Comparison of ENCODE assay signal across 1 cellular context in the genomic region with DNA sequence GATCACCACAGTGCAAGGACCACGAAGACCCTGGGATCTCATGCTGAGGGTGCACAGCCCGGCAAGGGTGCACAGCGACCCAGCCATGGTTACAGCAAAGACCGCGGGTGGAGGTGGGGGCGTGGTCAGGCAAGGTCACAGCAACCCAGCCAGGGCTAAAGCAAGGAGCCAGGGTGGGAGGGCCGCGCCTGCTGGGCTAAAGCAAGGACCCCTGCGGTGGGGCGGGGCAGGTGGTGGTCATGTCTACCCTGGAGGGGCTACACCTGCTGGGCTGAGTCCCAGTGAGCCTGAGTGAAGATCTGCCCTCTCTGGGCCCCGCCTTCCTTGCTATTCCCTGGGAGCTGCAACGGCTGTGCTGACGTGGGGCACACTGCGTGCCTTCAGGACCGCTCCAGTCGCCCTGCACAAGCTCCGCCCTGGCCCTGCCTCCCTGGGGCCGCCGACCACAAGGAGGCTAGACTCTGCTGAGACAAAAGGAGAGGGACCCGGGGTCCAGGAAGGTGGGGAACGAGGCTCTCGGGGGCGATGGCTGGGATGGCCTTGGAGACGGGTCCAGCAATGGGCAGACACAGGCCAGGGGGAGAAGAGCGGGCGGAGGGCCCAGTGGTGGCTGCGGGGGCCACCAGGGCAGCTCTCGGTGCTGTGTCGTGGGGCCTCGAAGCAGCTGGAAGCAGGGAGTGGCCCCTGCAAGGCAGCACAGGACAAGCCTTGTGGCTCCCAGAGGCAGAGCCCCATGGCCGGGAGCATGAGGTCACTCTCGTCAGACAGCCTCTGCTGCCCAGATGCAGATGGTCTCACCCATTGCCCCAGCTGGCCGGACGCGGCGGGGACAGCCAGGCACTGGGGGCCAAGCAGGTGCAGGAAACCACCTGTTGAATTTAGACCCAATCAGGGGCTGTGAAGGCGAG.
TF ChIP-seq lines count a peak whose summit lies in the region.

No MANE protein-coding gene starts in this region.

TF ChIP-seq in HepG2, 621 proteins besides CTCF, POLR2A, EP300 and RAD21 (continued from another document):
- TF ChIP-seq, protein P1, sequence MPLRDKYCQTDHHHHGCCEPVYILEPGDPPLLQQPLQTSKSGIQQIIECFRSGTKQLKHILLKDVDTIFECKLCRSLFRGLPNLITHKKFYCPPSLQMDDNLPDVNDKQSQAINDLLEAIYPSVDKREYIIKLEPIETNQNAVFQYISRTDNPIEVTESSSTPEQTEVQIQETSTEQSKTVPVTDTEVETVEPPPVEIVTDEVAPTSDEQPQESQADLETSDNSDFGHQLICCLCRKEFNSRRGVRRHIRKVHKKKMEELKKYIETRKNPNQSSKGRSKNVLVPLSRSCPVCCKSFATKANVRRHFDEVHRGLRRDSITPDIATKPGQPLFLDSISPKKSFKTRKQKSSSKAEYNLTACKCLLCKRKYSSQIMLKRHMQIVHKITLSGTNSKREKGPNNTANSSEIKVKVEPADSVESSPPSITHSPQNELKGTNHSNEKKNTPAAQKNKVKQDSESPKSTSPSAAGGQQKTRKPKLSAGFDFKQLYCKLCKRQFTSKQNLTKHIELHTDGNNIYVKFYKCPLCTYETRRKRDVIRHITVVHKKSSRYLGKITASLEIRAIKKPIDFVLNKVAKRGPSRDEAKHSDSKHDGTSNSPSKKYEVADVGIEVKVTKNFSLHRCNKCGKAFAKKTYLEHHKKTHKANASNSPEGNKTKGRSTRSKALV (CRISPR knock-in tag; IDR thresholded peaks at IDR 0.05): 0 out of 2 replicates have a peak, but pooled peaks have one; percentile 17
- TF ChIP-seq ZNF747 (CRISPR knock-in tag; IDR thresholded peaks at IDR 0.05; ENCODE audit: borderline replicate concordance) (no peak), NR2F1 (CRISPR knock-in tag; IDR thresholded peaks at IDR 0.05) (no peak), MEIS2 (CRISPR knock-in tag; IDR thresholded peaks at IDR 0.05) (no peak), ZSCAN29 (CRISPR knock-in tag; conservative IDR thresholded peaks at IDR 0.05) (no peak), MXD4 (CRISPR knock-in tag; IDR thresholded peaks at IDR 0.05) (no peak), FOXJ3 (CRISPR knock-in tag; IDR thresholded peaks at IDR 0.05; ENCODE audit: borderline replicate concordance) (no peak), MIER2 (CRISPR knock-in tag; IDR thresholded peaks at IDR 0.05) (no peak), CC2D1A (CRISPR knock-in tag; IDR thresholded peaks at IDR 0.05) (no peak), ZNF547 (CRISPR knock-in tag; IDR thresholded peaks at IDR 0.05) (0 out of 2 replicates have a peak, but pooled peaks have one; percentile 1), ADNP (CRISPR knock-in tag; IDR thresholded peaks at IDR 0.05) (no peak), ZNF740 (CRISPR knock-in tag; IDR thresholded peaks at IDR 0.05) (no peak), KLF12 (CRISPR knock-in tag; IDR thresholded peaks at IDR 0.05; ENCODE audit: borderline replicate concordance) (no peak), SP4 (CRISPR knock-in tag; IDR thresholded peaks at IDR 0.05) (0 out of 2 replicates have a peak, but pooled peaks have one; percentile 29), POLR2G (IDR thresholded peaks at IDR 0.05; ENCODE audit: low read depth, low read length) (no peak), ZFP36 (IDR thresholded peaks at IDR 0.05; ENCODE audit: borderline replicate concordance, low read depth, low read length, partially characterized antibody) (no peak), ZNF891 (CRISPR knock-in tag; IDR thresholded peaks at IDR 0.05) (0 out of 2 replicates have a peak, but pooled peaks have one; percentile 31), ZMYM3 (CRISPR knock-in tag; IDR thresholded peaks at IDR 0.05) (no peak), HMGXB3 (CRISPR knock-in tag; IDR thresholded peaks at IDR 0.05; ENCODE audit: borderline replicate concordance) (no peak), DDIT3 (CRISPR knock-in tag; IDR thresholded peaks at IDR 0.05) (no peak), ZNF629 (CRISPR knock-in tag; conservative IDR thresholded peaks at IDR 0.05) (no peak), ZNF746 (CRISPR knock-in tag; IDR thresholded peaks at IDR 0.05) (no peak), HOXA7 (CRISPR knock-in tag; IDR thresholded peaks at IDR 0.05) (no peak), MAFG (CRISPR knock-in tag; IDR thresholded peaks at IDR 0.05) (no peak), ARID2 (CRISPR knock-in tag; IDR thresholded peaks at IDR 0.05; ENCODE audit: borderline replicate concordance) (no peak), MTF2 (CRISPR knock-in tag; IDR thresholded peaks at IDR 0.05; ENCODE audit: borderline replicate concordance) (0 out of 2 replicates have a peak, but pooled peaks have one; percentile 43), ZNF333 (CRISPR knock-in tag; IDR thresholded peaks at IDR 0.05; ENCODE audit: borderline replicate concordance) (no peak), IRF1 (CRISPR knock-in tag; IDR thresholded peaks at IDR 0.05; ENCODE audit: low read depth) (no peak)
- TF ChIP-seq, protein P2, sequence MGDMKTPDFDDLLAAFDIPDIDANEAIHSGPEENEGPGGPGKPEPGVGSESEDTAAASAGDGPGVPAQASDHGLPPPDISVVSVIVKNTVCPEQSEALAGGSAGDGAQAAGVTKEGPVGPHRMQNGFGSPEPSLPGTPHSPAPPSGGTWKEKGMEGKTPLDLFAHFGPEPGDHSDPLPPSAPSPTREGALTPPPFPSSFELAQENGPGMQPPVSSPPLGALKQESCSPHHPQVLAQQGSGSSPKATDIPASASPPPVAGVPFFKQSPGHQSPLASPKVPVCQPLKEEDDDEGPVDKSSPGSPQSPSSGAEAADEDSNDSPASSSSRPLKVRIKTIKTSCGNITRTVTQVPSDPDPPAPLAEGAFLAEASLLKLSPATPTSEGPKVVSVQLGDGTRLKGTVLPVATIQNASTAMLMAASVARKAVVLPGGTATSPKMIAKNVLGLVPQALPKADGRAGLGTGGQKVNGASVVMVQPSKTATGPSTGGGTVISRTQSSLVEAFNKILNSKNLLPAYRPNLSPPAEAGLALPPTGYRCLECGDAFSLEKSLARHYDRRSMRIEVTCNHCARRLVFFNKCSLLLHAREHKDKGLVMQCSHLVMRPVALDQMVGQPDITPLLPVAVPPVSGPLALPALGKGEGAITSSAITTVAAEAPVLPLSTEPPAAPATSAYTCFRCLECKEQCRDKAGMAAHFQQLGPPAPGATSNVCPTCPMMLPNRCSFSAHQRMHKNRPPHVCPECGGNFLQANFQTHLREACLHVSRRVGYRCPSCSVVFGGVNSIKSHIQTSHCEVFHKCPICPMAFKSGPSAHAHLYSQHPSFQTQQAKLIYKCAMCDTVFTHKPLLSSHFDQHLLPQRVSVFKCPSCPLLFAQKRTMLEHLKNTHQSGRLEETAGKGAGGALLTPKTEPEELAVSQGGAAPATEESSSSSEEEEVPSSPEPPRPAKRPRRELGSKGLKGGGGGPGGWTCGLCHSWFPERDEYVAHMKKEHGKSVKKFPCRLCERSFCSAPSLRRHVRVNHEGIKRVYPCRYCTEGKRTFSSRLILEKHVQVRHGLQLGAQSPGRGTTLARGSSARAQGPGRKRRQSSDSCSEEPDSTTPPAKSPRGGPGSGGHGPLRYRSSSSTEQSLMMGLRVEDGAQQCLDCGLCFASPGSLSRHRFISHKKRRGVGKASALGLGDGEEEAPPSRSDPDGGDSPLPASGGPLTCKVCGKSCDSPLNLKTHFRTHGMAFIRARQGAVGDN (CRISPR knock-in tag; IDR thresholded peaks at IDR 0.05): no peak; the same call in 1 of the 2 replicates
- TF ChIP-seq, protein P3, sequence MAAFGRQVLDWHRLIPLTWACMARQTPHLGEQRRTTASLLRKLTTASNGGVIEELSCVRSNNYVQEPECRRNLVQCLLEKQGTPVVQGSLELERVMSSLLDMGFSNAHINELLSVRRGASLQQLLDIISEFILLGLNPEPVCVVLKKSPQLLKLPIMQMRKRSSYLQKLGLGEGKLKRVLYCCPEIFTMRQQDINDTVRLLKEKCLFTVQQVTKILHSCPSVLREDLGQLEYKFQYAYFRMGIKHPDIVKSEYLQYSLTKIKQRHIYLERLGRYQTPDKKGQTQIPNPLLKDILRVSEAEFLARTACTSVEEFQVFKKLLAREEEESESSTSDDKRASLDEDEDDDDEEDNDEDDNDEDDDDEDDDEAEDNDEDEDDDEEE (CRISPR knock-in tag; IDR thresholded peaks at IDR 0.05): 0 out of 2 replicates have a peak, but pooled peaks have one; percentile 20
- TF ChIP-seq, protein P4, sequence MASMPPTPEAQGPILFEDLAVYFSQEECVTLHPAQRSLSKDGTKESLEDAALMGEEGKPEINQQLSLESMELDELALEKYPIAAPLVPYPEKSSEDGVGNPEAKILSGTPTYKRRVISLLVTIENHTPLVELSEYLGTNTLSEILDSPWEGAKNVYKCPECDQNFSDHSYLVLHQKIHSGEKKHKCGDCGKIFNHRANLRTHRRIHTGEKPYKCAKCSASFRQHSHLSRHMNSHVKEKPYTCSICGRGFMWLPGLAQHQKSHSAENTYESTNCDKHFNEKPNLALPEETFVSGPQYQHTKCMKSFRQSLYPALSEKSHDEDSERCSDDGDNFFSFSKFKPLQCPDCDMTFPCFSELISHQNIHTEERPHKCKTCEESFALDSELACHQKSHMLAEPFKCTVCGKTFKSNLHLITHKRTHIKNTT (CRISPR knock-in tag; IDR thresholded peaks at IDR 0.05): no peak
